Comparison of ENCODE assay signal across 11 cellular contexts in the genomic region with DNA sequence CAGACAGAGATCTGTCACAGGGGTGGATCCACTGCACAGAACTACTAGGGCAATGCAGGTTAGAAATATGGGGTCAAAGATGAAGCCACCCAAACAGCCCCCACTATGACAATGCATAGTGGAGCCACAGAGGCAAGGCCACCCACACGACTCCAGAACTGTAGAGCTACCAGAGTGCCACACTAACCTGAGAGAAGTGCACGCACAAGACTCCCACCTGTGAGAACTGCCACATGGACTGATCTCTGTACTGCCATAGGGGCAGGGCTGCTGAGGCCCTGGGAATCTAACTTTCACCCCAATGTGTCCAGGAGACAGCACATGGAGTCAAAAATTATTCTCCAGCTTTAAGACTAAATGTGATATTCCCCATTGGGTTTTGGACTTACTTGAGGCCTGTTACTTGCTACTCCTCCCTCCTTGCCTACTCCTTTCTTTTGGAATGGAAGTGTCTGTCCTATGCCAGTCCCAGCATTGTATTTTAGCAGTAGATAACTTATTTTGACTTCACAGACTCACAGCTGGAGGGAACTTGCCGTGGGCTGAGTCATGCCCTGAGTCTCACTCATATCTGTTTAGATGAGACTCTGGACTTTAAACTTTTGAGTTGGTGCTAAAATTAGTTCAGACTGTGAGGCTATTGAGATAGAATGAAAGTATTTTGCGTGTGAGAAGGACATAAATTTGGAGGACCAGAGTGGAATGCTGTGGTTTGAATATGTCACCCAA.
A peak's percentile ranks its signal among the peaks of the same experiment; 100 is the strongest.
DNase-seq lines count a peak whose midpoint lies in the region; ATAC-seq and TF ChIP-seq lines count a peak whose summit lies in the region.
"Had no signal": no experiment of that assay in that cellular context is flagged by ENCODE, and none has a peak within 500 bp of the region (broad histone marks: within the 10 kb centered on the region; RNA-seq: fewer than 3 reads in every experiment).

No MANE protein-coding gene starts in this region.

- H3K9me3 Mint-ChIP-seq in stimulated activated memory B cell treated with anti-CD40 and anti-IgM and Interleukin-4, amounts not matched to agents 10 μg/mL and 1 μg/mL and 100 μg/mL, for 72 hours = no peaks in the 10 kb centered on the region
- H3K9me3 Mint-ChIP-seq in effector memory CD8-positive, alpha-beta T cell = peaks cover 0 to 6% of the 10 kb centered on the region in 2 donors
- H3K9me3 Mint-ChIP-seq in activated naive CD8-positive, alpha-beta T cell treated with anti-CD3 and anti-CD28 coated beads, Interleukin-2, amount 50 U/mL, for 24 hours = no peaks in the 10 kb centered on the region

- peaks cover 7% of the 10 kb centered on the region for H3K4me1 Mint-ChIP-seq in stimulated activated memory B cell treated with anti-CD40 and anti-IgM and Interleukin-4, amounts not matched to agents 10 μg/mL and 1 μg/mL and 100 μg/mL, for 72 hours
- H3K4me1 Mint-ChIP-seq in effector memory CD8-positive, alpha-beta T cell (ENCODE audit: low read depth in 2 of 2) = no peaks in the 10 kb centered on the region
- H3K4me1 Mint-ChIP-seq in activated naive CD8-positive, alpha-beta T cell treated with anti-CD3 and anti-CD28 coated beads, Interleukin-2, amount 50 U/mL, for 24 hours = no peaks in the 10 kb centered on the region
- H3K4me1 Mint-ChIP-seq: activated naive CD8-positive, alpha-beta T cell treated with anti-CD3 and anti-CD28 coated beads, Interleukin-2, amount 10 ng/mL, durations not matched to agents 7 days and 5 days had no signal

- no peak overlapping the region for H3K4me3 Mint-ChIP-seq in stimulated activated memory B cell treated with anti-CD40 and anti-IgM and Interleukin-4, amounts not matched to agents 10 μg/mL and 1 μg/mL and 100 μg/mL, for 72 hours
- H3K4me3 Mint-ChIP-seq in effector memory CD8-positive, alpha-beta T cell = no peak overlapping the region
- no peak overlapping the region for H3K4me3 Mint-ChIP-seq in activated naive CD8-positive, alpha-beta T cell treated with anti-CD3 and anti-CD28 coated beads, Interleukin-2, amount 50 U/mL, for 24 hours
- H3K4me3 Mint-ChIP-seq: activated naive CD8-positive, alpha-beta T cell treated with anti-CD3 and anti-CD28 coated beads, Interleukin-2, amount 10 ng/mL, durations not matched to agents 7 days and 5 days had no signal

- no peaks in the 10 kb centered on the region for H3K27me3 Mint-ChIP-seq in stimulated activated memory B cell treated with anti-CD40 and anti-IgM and Interleukin-4, amounts not matched to agents 10 μg/mL and 1 μg/mL and 100 μg/mL, for 72 hours
- no peaks in the 10 kb centered on the region for H3K27me3 Mint-ChIP-seq in effector memory CD8-positive, alpha-beta T cell
- no peaks in the 10 kb centered on the region for H3K27me3 Mint-ChIP-seq in activated naive CD8-positive, alpha-beta T cell treated with anti-CD3 and anti-CD28 coated beads, Interleukin-2, amount 50 U/mL, for 24 hours
- H3K27me3 Mint-ChIP-seq: activated naive CD8-positive, alpha-beta T cell treated with anti-CD3 and anti-CD28 coated beads, Interleukin-2, amount 10 ng/mL, durations not matched to agents 7 days and 5 days had no signal

- peak overlapping the region; percentile 43 for H3K27ac Mint-ChIP-seq in stimulated activated memory B cell treated with anti-CD40 and anti-IgM and Interleukin-4, amounts not matched to agents 10 μg/mL and 1 μg/mL and 100 μg/mL, for 72 hours
- H3K27ac Mint-ChIP-seq in effector memory CD8-positive, alpha-beta T cell = no peak overlapping the region
- no peak overlapping the region for H3K27ac Mint-ChIP-seq in activated naive CD8-positive, alpha-beta T cell treated with anti-CD3 and anti-CD28 coated beads, Interleukin-2, amount 50 U/mL, for 24 hours
- H3K27ac Mint-ChIP-seq: activated naive CD8-positive, alpha-beta T cell treated with anti-CD3 and anti-CD28 coated beads, Interleukin-2, amount 10 ng/mL, durations not matched to agents 7 days and 5 days had no signal

- no peak overlapping the region for H3K4me3 ChIP-seq in choroid plexus epithelial cell (ENCODE audit: low read depth, low read length)
- H3K4me3 ChIP-seq: lower lobe of right lung had no signal

- ATAC-seq in GM21786 (IDR thresholded peaks at IDR 0.05; ENCODE audit: unreplicated experiment) = peak; percentile 77
- peak; percentile 39 for ATAC-seq in stimulated activated memory B cell treated with anti-CD40 and anti-IgM and Interleukin-4, amounts not matched to agents 10 μg/mL and 1 μg/mL and 100 μg/mL, for 72 hours
- no peak for ATAC-seq in left colon
- no peak for ATAC-seq in effector memory CD8-positive, alpha-beta T cell (replicated peaks)
- no peak for ATAC-seq in activated naive CD8-positive, alpha-beta T cell treated with anti-CD3 and anti-CD28 coated beads, Interleukin-2, amount 50 U/mL, for 24 hours
- ATAC-seq: lower lobe of right lung had no signal

- intact Hi-C loops in left colon (cut with DNase I, micrococcal nuclease) = no loop called here

- DNase-seq in LHCN-M2 (ENCODE audit: low read depth) (peak; percentile 79), choroid plexus epithelial cell (ENCODE audit: low read depth) (peak; percentile 54), left colon (no peak)
- DNase-seq in effector memory CD8-positive, alpha-beta T cell = no peak
- DNase-seq in activated naive CD8-positive, alpha-beta T cell treated with anti-CD3 and anti-CD28 coated beads, Interleukin-2, amount 50 U/mL, for 24 hours = no peak
- DNase-seq: activated naive CD8-positive, alpha-beta T cell treated with anti-CD3 and anti-CD28 coated beads, Interleukin-2, amount 10 ng/mL, durations not matched to agents 7 days and 5 days; DMS79; lower lobe of right lung; NCI-H146 had no signal

- no peaks in the 10 kb centered on the region for H3K36me3 Mint-ChIP-seq in stimulated activated memory B cell treated with anti-CD40 and anti-IgM and Interleukin-4, amounts not matched to agents 10 μg/mL and 1 μg/mL and 100 μg/mL, for 72 hours
- no peaks in the 10 kb centered on the region for H3K36me3 Mint-ChIP-seq in effector memory CD8-positive, alpha-beta T cell (ENCODE audit: insufficient read depth)
- no peaks in the 10 kb centered on the region for H3K36me3 Mint-ChIP-seq in activated naive CD8-positive, alpha-beta T cell treated with anti-CD3 and anti-CD28 coated beads, Interleukin-2, amount 50 U/mL, for 24 hours (ENCODE audit: low read depth)
- H3K36me3 Mint-ChIP-seq: activated naive CD8-positive, alpha-beta T cell treated with anti-CD3 and anti-CD28 coated beads, Interleukin-2, amount 10 ng/mL, durations not matched to agents 7 days and 5 days had no signal

- no peak for TF ChIP-seq CTCF in choroid plexus epithelial cell (conservative IDR thresholded peaks at IDR 0.05; ENCODE audit: low read depth, low read length)

Comparison
In these comparisons a context has a peak if more than half of its experiments do, and no peak if none do; other contexts are left out.
1. ATAC-seq: peak in GM21786 (single experiment) and stimulated activated memory B cell treated with anti-CD40 and anti-IgM and Interleukin-4, amounts not matched to agents 10 μg/mL and 1 μg/mL and 100 μg/mL, for 72 hours (single experiment); none in left colon (single experiment), effector memory CD8-positive, alpha-beta T cell (single experiment) and activated naive CD8-positive, alpha-beta T cell treated with anti-CD3 and anti-CD28 coated beads, Interleukin-2, amount 50 U/mL, for 24 hours (single experiment).
2. DNase-seq: peak in LHCN-M2 (single experiment) and choroid plexus epithelial cell (single experiment); none in left colon (0 of 2), effector memory CD8-positive, alpha-beta T cell (0 of 3) and activated naive CD8-positive, alpha-beta T cell treated with anti-CD3 and anti-CD28 coated beads, Interleukin-2, amount 50 U/mL, for 24 hours (single experiment).